In the genomic region with DNA sequence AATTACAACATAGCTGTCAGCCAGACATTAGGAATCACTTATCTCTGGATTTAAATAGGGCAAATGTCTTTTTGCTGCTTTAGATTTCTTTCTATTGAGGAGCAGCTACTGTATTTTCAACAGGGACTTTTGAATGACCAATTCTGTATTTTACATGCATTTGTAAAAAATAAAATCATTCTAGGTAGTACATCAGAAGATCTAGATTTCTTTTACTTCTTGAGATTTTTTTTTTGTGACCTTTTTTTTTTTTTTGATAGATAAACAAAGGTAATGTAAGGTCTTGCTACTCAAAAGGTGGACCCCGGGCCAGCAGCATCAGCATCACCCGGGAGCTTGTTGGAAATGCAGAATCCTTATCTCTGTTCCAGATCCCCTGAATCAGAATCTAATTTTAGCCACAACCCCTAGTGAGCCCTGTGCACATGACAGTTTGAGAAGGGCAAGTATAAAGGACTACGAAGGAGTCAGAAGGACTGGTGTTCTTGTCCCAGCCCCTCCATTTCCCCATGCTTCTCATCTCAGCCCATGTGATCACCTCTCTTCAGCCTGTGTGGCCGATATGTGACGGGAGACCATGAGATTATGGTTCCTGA, we compare ENCODE assay signal across 10 cellular contexts. TPM values are rescaled to one million over a fixed set of nuclear protein-coding genes. Genes with fewer than 3 reads are reported as not detected.
DNase-seq lines count a peak whose midpoint lies in the region; ATAC-seq and TF ChIP-seq lines count a peak whose summit lies in the region.
"Had no signal": no experiment of that assay in that cellular context is flagged by ENCODE, and none has a peak within 500 bp of the region (broad histone marks: within the 10 kb centered on the region; RNA-seq: fewer than 3 reads in every experiment).

No MANE protein-coding gene starts in this region.

- H3K9ac ChIP-seq in OCI-LY3 (ENCODE audit: low read length): no peak overlapping the region
- H3K9ac ChIP-seq: BLaER1 treated with 17β-estradiol and CSF1 and Interleukin-3, amounts not matched to agents 10 nM and 100 nM had no signal

- DNase-seq in CD4-positive, CD25-positive, alpha-beta regulatory T cell: no peak
- DNase-seq in cerebellum (ENCODE audit: low spot score): peak; percentile 12
- DNase-seq in naive thymus-derived CD4-positive, alpha-beta T cell: no peak
- DNase-seq in NCI-H2081 treated with DMSO at 0.1 percent for 48 hours (lab: John Stamatoyannopoulos, UW): no peak
- DNase-seq in lower leg skin (ENCODE audit: low spot score in 2 of 2): no peak
- no peak for DNase-seq in glomerular visceral epithelial cell (ENCODE audit: extremely low spot score)

- peaks cover 7 to 13% (median 9%) of the 10 kb centered on the region in 4 donors for H3K4me1 Mint-ChIP-seq in CD4-positive, CD25-positive, alpha-beta regulatory T cell
- H3K4me1 Mint-ChIP-seq in naive thymus-derived CD4-positive, alpha-beta T cell: peaks cover 3 to 16% (median 9%) of the 10 kb centered on the region in 7 donors

- H3K4me2 ChIP-seq in OCI-LY3 (ENCODE audit: low read length): peak overlapping the region; percentile 50

- no peaks in the 10 kb centered on the region for H4K20me1 ChIP-seq in OCI-LY3 (ENCODE audit: insufficient read depth, low read length)
- H4K20me1 ChIP-seq: BLaER1 treated with 17β-estradiol and CSF1 and Interleukin-3, amounts not matched to agents 10 nM and 100 nM had no signal

- intact Hi-C loops in naive thymus-derived CD4-positive, alpha-beta T cell (cut with micrococcal nuclease): loop anchor here (1.0 to 10.0 kb wide), 11 partner anchors 88 to 851 kb away; a partner anchor contains a TSS
- intact Hi-C loops in lower leg skin (cut with DNase I; ENCODE audit: low total_unique reads): no loop called here

- POLR2A ChIA-PET in naive thymus-derived CD4-positive, alpha-beta T cell (lab: Charles Lee): no interaction called here

- H3K36me3 Mint-ChIP-seq in CD4-positive, CD25-positive, alpha-beta regulatory T cell: peaks cover 3% of the 10 kb centered on the region
- H3K36me3 Mint-ChIP-seq in naive thymus-derived CD4-positive, alpha-beta T cell: peaks cover 0 to 8% (median 5%) of the 10 kb centered on the region in 5 donors

- no peaks in the 10 kb centered on the region for H3K9me3 Mint-ChIP-seq in CD4-positive, CD25-positive, alpha-beta regulatory T cell
- no peaks in the 10 kb centered on the region for H3K9me3 Mint-ChIP-seq in naive thymus-derived CD4-positive, alpha-beta T cell

- H3K27ac ChIP-seq in CD4-positive, CD25-positive, alpha-beta regulatory T cell (ENCODE audit: insufficient read depth, low read length, poor library complexity, severe bottlenecking): no peak overlapping the region
- H3K27ac ChIP-seq in OCI-LY3 (ENCODE audit: low read length): no peak overlapping the region
- no peak overlapping the region for H3K27ac ChIP-seq in naive thymus-derived CD4-positive, alpha-beta T cell (ENCODE audit: low read depth, low read length)
- H3K27ac ChIP-seq: BLaER1 treated with 17β-estradiol and CSF1 and Interleukin-3, amounts not matched to agents 10 nM and 100 nM; foreskin keratinocyte had no signal

- no peaks in the 10 kb centered on the region for H3K9me3 ChIP-seq in CD4-positive, CD25-positive, alpha-beta regulatory T cell (ENCODE audit: control insufficient read depth in 2 of 2, low read length in 2 of 2)
- H3K9me3 ChIP-seq in OCI-LY3 (ENCODE audit: insufficient read depth, low read length): no peaks in the 10 kb centered on the region
- H3K9me3 ChIP-seq in naive thymus-derived CD4-positive, alpha-beta T cell (ENCODE audit: control insufficient read depth in 2 of 3, low read length in 3 of 3): no peaks in the 10 kb centered on the region
- H3K9me3 ChIP-seq: BLaER1 treated with 17β-estradiol and CSF1 and Interleukin-3, amounts not matched to agents 10 nM and 100 nM had no signal

- 67 to 75% methylated on average over 5 of the region's 5 CpGs for WGBS in lower leg skin, 2 donors

- H3K4me1 ChIP-seq in CD4-positive, CD25-positive, alpha-beta regulatory T cell (ENCODE audit: control insufficient read depth, insufficient read depth, low read length, poor library complexity, severe bottlenecking): peaks cover 7% of the 10 kb centered on the region
- peaks cover 21% of the 10 kb centered on the region for H3K4me1 ChIP-seq in OCI-LY3 (ENCODE audit: low read length)
- peaks cover 0 to 6% of the 10 kb centered on the region in 2 donors for H3K4me1 ChIP-seq in naive thymus-derived CD4-positive, alpha-beta T cell (ENCODE audit: control insufficient read depth in 2 of 2, insufficient read depth in 2 of 2, low read length in 2 of 2)
- H3K4me1 ChIP-seq: BLaER1 treated with 17β-estradiol and CSF1 and Interleukin-3, amounts not matched to agents 10 nM and 100 nM; foreskin keratinocyte had no signal

- no peaks in the 10 kb centered on the region for H3K27me3 ChIP-seq in CD4-positive, CD25-positive, alpha-beta regulatory T cell (ENCODE audit: control insufficient read depth, insufficient read depth, low read length)
- H3K27me3 ChIP-seq in OCI-LY3 (ENCODE audit: low read depth, low read length): peaks cover 10% of the 10 kb centered on the region; the same call in 1 of the 2 replicates
- no peaks in the 10 kb centered on the region for H3K27me3 ChIP-seq in naive thymus-derived CD4-positive, alpha-beta T cell (ENCODE audit: control insufficient read depth in 2 of 2, insufficient read depth in 2 of 2, low read length in 2 of 2)
- H3K27me3 ChIP-seq: BLaER1 treated with 17β-estradiol and CSF1 and Interleukin-3, amounts not matched to agents 10 nM and 100 nM had no signal

- no peak for TF ChIP-seq CTCF in OCI-LY3 (IDR thresholded peaks at IDR 0.05; ENCODE audit: low read depth, low read length)
- no peak for TF ChIP-seq CTCF in lower leg skin (IDR thresholded peaks at IDR 0.05)

- peak overlapping the region in 1 of 4 donors; percentile 64 for H3K4me3 Mint-ChIP-seq in CD4-positive, CD25-positive, alpha-beta regulatory T cell
- H3K4me3 Mint-ChIP-seq in naive thymus-derived CD4-positive, alpha-beta T cell: peak overlapping the region in 5 of 10 donors; percentile 24 to 65 (median 54)

- peak overlapping the region; percentile 86 to 91 (median 89) for H3K27ac Mint-ChIP-seq in CD4-positive, CD25-positive, alpha-beta regulatory T cell
- H3K27ac Mint-ChIP-seq in naive thymus-derived CD4-positive, alpha-beta T cell: peak overlapping the region in 6 of 9 donors; percentile 21 to 82 (median 58)

- H2AFZ ChIP-seq in OCI-LY3 (ENCODE audit: low read depth, low read length): no peak overlapping the region

- H3K4me3 ChIP-seq in CD4-positive, CD25-positive, alpha-beta regulatory T cell (ENCODE audit: low read depth, low read length): peak overlapping the region; percentile 7
- 0 out of 2 replicates have a peak overlapping the region, but pooled peaks have one; percentile 29 for H3K4me3 ChIP-seq in OCI-LY3 (ENCODE audit: low read length)
- no peak overlapping the region for H3K4me3 ChIP-seq in naive thymus-derived CD4-positive, alpha-beta T cell (ENCODE audit: low read length)
- no peak overlapping the region for H3K4me3 ChIP-seq in lower leg skin (ENCODE audit: low read depth, poor library complexity, severe bottlenecking)
- H3K4me3 ChIP-seq: BLaER1 treated with 17β-estradiol and CSF1 and Interleukin-3, amounts not matched to agents 10 nM and 100 nM had no signal

- no peak for ATAC-seq in CD4-positive, CD25-positive, alpha-beta regulatory T cell (ENCODE audit: low read depth in 2 of 2)
- no peak for ATAC-seq in naive thymus-derived CD4-positive, alpha-beta T cell
- no peak for ATAC-seq in HG03354 (IDR thresholded peaks at IDR 0.05; ENCODE audit: poor library complexity, severe bottlenecking, unreplicated experiment)

- H3K36me3 ChIP-seq in CD4-positive, CD25-positive, alpha-beta regulatory T cell (ENCODE audit: control insufficient read depth, insufficient read depth, low read length): no peaks in the 10 kb centered on the region
- no peaks in the 10 kb centered on the region for H3K36me3 ChIP-seq in OCI-LY3 (replicated peaks; ENCODE audit: low read depth, low read length)
- H3K36me3 ChIP-seq in naive thymus-derived CD4-positive, alpha-beta T cell (ENCODE audit: control insufficient read depth in 2 of 3, insufficient read depth in 3 of 3, low read length in 3 of 3): no peaks in the 10 kb centered on the region
- H3K36me3 ChIP-seq: BLaER1 treated with 17β-estradiol and CSF1 and Interleukin-3, amounts not matched to agents 10 nM and 100 nM had no signal

- H3K27me3 Mint-ChIP-seq in CD4-positive, CD25-positive, alpha-beta regulatory T cell: no peaks in the 10 kb centered on the region
- H3K27me3 Mint-ChIP-seq in naive thymus-derived CD4-positive, alpha-beta T cell: no peaks in the 10 kb centered on the region

- CTCF ChIA-PET in naive thymus-derived CD4-positive, alpha-beta T cell (lab: Charles Lee): interaction anchor here (0.6 to 1.8 kb wide), 7 partner anchors 13 to 533 kb away, joined by 3 to 7 read pairs (median 4); no protein-coding TSS in a partner anchor

- H3K79me2 ChIP-seq in OCI-LY3 (ENCODE audit: low read length): no peaks in the 10 kb centered on the region

- TF ChIP-seq POLR2A in lower leg skin (IDR thresholded peaks at IDR 0.05): no peak

RNA-seq across cellular contexts. Expression of a gene that starts 37.7 kb away (rescaled TPM):
- not detected for total RNA-seq in CD4-positive, CD25-positive, alpha-beta regulatory T cell
- polyA plus RNA-seq in CD4-positive, CD25-positive, alpha-beta regulatory T cell: under 1 TPM in 1 of 4 donors, not detected in 3; 0.25 TPM
- 4.2 TPM for total RNA-seq in cerebellum
- not detected for total RNA-seq in naive thymus-derived CD4-positive, alpha-beta T cell
- not detected for polyA plus RNA-seq in naive thymus-derived CD4-positive, alpha-beta T cell
- 10 to 100 TPM in 1 of 4 donors, 1 to 10 TPM in 3; 4.0 to 19.7 (median 7.8) TPM for total RNA-seq in lower leg skin
- total RNA-seq: foreskin keratinocyte had no signal
- polyA plus RNA-seq: foreskin keratinocyte had no signal

Comparison
In these comparisons a context has a peak if more than half of its experiments do, and no peak if none do; other contexts are left out.
1. H3K4me3 ChIP-seq: peak in CD4-positive, CD25-positive, alpha-beta regulatory T cell (single experiment) and OCI-LY3 (single experiment); none in naive thymus-derived CD4-positive, alpha-beta T cell (single experiment) and lower leg skin (single experiment).